Comparison of ENCODE assay signal across 1 cellular context in the genomic region with DNA sequence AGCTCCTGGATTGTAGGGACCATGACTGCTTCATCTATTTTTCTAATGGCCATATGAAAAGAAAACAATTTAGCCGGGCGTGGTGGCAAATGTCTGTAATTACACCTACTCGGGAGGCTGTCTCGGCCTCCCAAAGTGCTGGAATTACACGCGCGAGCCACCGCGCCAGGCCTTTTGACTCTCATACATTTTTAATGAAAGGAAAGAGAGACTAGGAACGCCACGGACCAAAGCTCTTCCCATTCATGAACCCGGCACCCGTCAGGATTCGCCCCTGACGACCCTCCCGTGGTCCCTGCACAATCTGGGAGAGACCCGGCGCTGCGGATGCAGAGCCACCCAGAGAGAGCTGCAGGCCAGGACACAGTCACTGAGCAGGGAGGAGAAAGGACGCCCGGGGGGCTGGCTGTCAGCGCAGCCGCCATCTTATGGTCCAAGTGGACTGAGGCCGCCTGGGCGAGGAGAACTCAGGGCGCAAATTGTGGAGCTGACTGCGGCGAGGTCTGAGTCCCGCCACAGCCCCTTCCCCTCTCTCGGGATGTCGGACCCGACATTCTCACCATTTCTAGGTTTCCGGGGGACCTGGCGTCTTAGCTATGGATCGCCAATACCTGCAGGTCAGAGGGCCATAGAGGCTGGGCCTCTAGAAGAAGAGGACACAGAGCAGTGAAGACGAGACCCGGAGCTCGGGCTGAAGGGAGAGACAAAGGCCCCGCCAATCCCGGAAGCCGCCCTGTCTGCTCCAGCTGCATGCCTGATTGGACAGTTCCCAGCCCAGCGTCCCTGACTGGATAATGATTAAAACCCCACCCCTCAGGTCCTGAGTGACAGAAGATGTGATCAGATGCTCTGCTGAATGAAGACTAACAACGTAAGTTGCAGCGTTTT.
A peak's percentile ranks its signal among the peaks of the same experiment; 100 is the strongest.
TF ChIP-seq lines count a peak whose summit lies in the region.

A gene (minus strand): TSS at position 705 of the 888 bp plus-strand sequence. CDS start 142 bp downstream, at position 563.

TF ChIP-seq in K562, 482 proteins besides CTCF, POLR2A, EP300 and RAD21 (continued from another document):
- TF ChIP-seq, protein P1, sequence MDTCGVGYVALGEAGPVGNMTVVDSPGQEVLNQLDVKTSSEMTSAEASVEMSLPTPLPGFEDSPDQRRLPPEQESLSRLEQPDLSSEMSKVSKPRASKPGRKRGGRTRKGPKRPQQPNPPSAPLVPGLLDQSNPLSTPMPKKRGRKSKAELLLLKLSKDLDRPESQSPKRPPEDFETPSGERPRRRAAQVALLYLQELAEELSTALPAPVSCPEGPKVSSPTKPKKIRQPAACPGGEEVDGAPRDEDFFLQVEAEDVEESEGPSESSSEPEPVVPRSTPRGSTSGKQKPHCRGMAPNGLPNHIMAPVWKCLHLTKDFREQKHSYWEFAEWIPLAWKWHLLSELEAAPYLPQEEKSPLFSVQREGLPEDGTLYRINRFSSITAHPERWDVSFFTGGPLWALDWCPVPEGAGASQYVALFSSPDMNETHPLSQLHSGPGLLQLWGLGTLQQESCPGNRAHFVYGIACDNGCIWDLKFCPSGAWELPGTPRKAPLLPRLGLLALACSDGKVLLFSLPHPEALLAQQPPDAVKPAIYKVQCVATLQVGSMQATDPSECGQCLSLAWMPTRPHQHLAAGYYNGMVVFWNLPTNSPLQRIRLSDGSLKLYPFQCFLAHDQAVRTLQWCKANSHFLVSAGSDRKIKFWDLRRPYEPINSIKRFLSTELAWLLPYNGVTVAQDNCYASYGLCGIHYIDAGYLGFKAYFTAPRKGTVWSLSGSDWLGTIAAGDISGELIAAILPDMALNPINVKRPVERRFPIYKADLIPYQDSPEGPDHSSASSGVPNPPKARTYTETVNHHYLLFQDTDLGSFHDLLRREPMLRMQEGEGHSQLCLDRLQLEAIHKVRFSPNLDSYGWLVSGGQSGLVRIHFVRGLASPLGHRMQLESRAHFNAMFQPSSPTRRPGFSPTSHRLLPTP (IDR thresholded peaks at IDR 0.05; ENCODE audit: borderline replicate concordance, extremely low read depth, insufficient read length): no peak
- TF ChIP-seq KDM5B (IDR thresholded peaks at IDR 0.05; ENCODE audit: insufficient replicate concordance, low read depth, low read length) (peak; percentile 85), GABPA (tag; conservative IDR thresholded peaks at IDR 0.05; ENCODE audit: low read depth) (peak; percentile 71), NCOA1 (IDR thresholded peaks at IDR 0.05; ENCODE audit: low read depth) (peak; percentile 19; the same call in 1 of the 2 replicates), YY1 (IDR thresholded peaks at IDR 0.05; ENCODE audit: borderline replicate concordance in 1 of 3, control insufficient read depth in 1 of 3, extremely low read depth in 1 of 3, insufficient read depth in 3 of 3, insufficient read length in 1 of 3, insufficient replicate concordance in 2 of 3, low read depth in 1 of 3, low read length in 2 of 3) (peak; percentile 36 to 88 (median 74)), LCOR (CRISPR knock-in tag; IDR thresholded peaks at IDR 0.05) (0 out of 2 replicates have a peak, but pooled peaks have one; percentile 24), L3MBTL2 (IDR thresholded peaks at IDR 0.05) (peak; percentile 76), ZNF77 (CRISPR knock-in tag; IDR thresholded peaks at IDR 0.05) (no peak), MTA3 (IDR thresholded peaks at IDR 0.05; ENCODE audit: borderline replicate concordance) (peak; percentile 57; the same call in 1 of the 2 replicates), MEIS2 (IDR thresholded peaks at IDR 0.05; ENCODE audit: partially characterized antibody) (peak; percentile 76), ZSCAN32 (CRISPR knock-in tag; IDR thresholded peaks at IDR 0.05) (no peak), ZNF76 (CRISPR knock-in tag; IDR thresholded peaks at IDR 0.05; ENCODE audit: borderline replicate concordance) (0 out of 2 replicates have a peak, but pooled peaks have one; percentile 16), ZNF3 (CRISPR knock-in tag; IDR thresholded peaks at IDR 0.05) (no peak)
- TF ChIP-seq, protein P2, sequence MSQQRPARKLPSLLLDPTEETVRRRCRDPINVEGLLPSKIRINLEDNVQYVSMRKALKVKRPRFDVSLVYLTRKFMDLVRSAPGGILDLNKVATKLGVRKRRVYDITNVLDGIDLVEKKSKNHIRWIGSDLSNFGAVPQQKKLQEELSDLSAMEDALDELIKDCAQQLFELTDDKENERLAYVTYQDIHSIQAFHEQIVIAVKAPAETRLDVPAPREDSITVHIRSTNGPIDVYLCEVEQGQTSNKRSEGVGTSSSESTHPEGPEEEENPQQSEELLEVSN (IDR thresholded peaks at IDR 0.05; ENCODE audit: borderline replicate concordance in 1 of 2, extremely low read depth in 1 of 2, insufficient read depth in 1 of 2, insufficient read length in 1 of 2, low read depth in 1 of 2, low read length in 1 of 2, poor library complexity in 1 of 2, severe bottlenecking in 1 of 2): peak in 1 of 2 experiments; percentile 26
- TF ChIP-seq, protein P3, sequence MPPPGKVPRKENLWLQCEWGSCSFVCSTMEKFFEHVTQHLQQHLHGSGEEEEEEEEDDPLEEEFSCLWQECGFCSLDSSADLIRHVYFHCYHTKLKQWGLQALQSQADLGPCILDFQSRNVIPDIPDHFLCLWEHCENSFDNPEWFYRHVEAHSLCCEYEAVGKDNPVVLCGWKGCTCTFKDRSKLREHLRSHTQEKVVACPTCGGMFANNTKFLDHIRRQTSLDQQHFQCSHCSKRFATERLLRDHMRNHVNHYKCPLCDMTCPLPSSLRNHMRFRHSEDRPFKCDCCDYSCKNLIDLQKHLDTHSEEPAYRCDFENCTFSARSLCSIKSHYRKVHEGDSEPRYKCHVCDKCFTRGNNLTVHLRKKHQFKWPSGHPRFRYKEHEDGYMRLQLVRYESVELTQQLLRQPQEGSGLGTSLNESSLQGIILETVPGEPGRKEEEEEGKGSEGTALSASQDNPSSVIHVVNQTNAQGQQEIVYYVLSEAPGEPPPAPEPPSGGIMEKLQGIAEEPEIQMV (tag; conservative IDR thresholded peaks at IDR 0.05; ENCODE audit: low read depth): no peak
- TF ChIP-seq, protein P4, sequence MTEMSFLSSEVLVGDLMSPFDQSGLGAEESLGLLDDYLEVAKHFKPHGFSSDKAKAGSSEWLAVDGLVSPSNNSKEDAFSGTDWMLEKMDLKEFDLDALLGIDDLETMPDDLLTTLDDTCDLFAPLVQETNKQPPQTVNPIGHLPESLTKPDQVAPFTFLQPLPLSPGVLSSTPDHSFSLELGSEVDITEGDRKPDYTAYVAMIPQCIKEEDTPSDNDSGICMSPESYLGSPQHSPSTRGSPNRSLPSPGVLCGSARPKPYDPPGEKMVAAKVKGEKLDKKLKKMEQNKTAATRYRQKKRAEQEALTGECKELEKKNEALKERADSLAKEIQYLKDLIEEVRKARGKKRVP (CRISPR knock-in tag; IDR thresholded peaks at IDR 0.05): no peak
